Comparison of ENCODE assay signal across 11 cellular contexts in genomic region chr11:93850585-93851018, GRCh38. TPM values are rescaled to one million over a fixed set of nuclear protein-coding genes. Genes with fewer than 3 reads are reported as not detected.
DNase-seq lines count a peak whose midpoint lies in the region; ATAC-seq, FAIRE-seq and TF ChIP-seq lines count a peak whose summit lies in the region.
"Had no signal": no experiment of that assay in that cellular context is flagged by ENCODE, and none has a peak within 500 bp of the region (broad histone marks: within the 10 kb centered on the region; RNA-seq: fewer than 3 reads in every experiment).

TSS of gene VSTM5 (minus strand) at chr11:93850618. CDS start at chr11:93850502, 116 bp downstream.

- H3K9me3 ChIP-seq in A549 = no peaks in the 10 kb centered on the region
- no peaks in the 10 kb centered on the region for H3K9me3 ChIP-seq in MM.1S (replicated peaks; ENCODE audit: insufficient read depth, low read length)
- H3K9me3 ChIP-seq in endothelial cell of umbilical vein (replicated peaks; ENCODE audit: control insufficient read depth, insufficient read depth, low read length) = no peaks in the 10 kb centered on the region

- TF ChIP-seq POLR2A in A549 (IDR thresholded peaks at IDR 0.05; ENCODE audit: low read length) = no peak
- TF ChIP-seq POLR2A in endothelial cell of umbilical vein (IDR thresholded peaks at IDR 0.05; ENCODE audit: low read depth, low read length) = no peak

- FAIRE-seq in A549 (lab: Jason Lieb, UNC) = no peak
- no peak for FAIRE-seq in endothelial cell of umbilical vein (lab: Jason Lieb, UNC)
- no peak for FAIRE-seq in frontal cortex (lab: Jason Lieb, UNC)
- FAIRE-seq: GM19239 had no signal

- DNase-seq in A549 (ENCODE audit: low read depth in 1 of 2, low spot score in 1 of 2) (no peak), MM.1S (no peak), endothelial cell of umbilical vein (ENCODE audit: low read depth, low spot score) (no peak), foreskin melanocyte (no peak), frontal cortex (ENCODE audit: low spot score in 2 of 2) (no peak)
- no peak for DNase-seq in naive thymus-derived CD8-positive, alpha-beta T cell
- DNase-seq in T-helper 2 cell treated with Interferon-gamma antibody and Interleukin-4, amounts not matched to agents 5 μg/mL and 100 μg/mL, for 36 hours (ENCODE audit: low spot score) = no peak

- CTCF ChIA-PET in A549 (lab: Yijun Ruan, JAX) = interaction anchor here (1.0 kb wide), 2 partner anchors 13 to 285 kb away, joined by 3 read pairs; no protein-coding TSS in a partner anchor
- CTCF ChIA-PET in endothelial cell of umbilical vein (lab: Charles Lee) = interaction anchor here (0.7 to 1.0 kb wide), 2 partner anchors 45 to 654 kb away, joined by 3 read pairs; no protein-coding TSS in a partner anchor

- TF ChIP-seq CTCF in A549 (IDR thresholded peaks at IDR 0.05) = no peak
- no peak for TF ChIP-seq CTCF in MM.1S (IDR thresholded peaks at IDR 0.05; ENCODE audit: low read length)
- TF ChIP-seq CTCF in endothelial cell of umbilical vein (IDR thresholded peaks at IDR 0.05; ENCODE audit: extremely low read depth in 1 of 2, insufficient read depth in 1 of 2, low read depth in 1 of 2, low read length in 2 of 2) = no peak

- H3K79me2 ChIP-seq in MM.1S (ENCODE audit: low read length) (no peaks in the 10 kb centered on the region), endothelial cell of umbilical vein (ENCODE audit: control insufficient read depth, insufficient read depth, low read length) (no peaks in the 10 kb centered on the region)

- H3K27me3 Mint-ChIP-seq in naive thymus-derived CD8-positive, alpha-beta T cell = peaks cover 10 to 43% (median 17%) of the 10 kb centered on the region in 5 donors
- H3K27me3 Mint-ChIP-seq in T-helper 2 cell treated with Interferon-gamma antibody and Interleukin-4, amounts not matched to agents 5 μg/mL and 100 μg/mL, for 36 hours (ENCODE audit: low read depth) = peaks cover 30% of the 10 kb centered on the region

- peak within 1 kb of the TSS in 1 of 10 donors; percentile 53 for H3K27ac Mint-ChIP-seq in naive thymus-derived CD8-positive, alpha-beta T cell
- no peak within 1 kb of the TSS for H3K27ac Mint-ChIP-seq in T-helper 2 cell treated with Interferon-gamma antibody and Interleukin-4, amounts not matched to agents 5 μg/mL and 100 μg/mL, for 36 hours

- H3K4me3 ChIP-seq in A549 (peak within 1 kb of the TSS; percentile 49), MM.1S (ENCODE audit: low read length) (no peak within 1 kb of the TSS), endothelial cell of umbilical vein (replicated peaks in 1 of 3; ENCODE audit: insufficient read depth in 1 of 3, low read depth in 1 of 3, low read length in 3 of 3) (peak within 1 kb of the TSS in 2 of 3 experiments; percentile 11 to 36)

- H4K20me1 ChIP-seq in MM.1S (ENCODE audit: insufficient read depth, low read length) (no peaks in the 10 kb centered on the region), endothelial cell of umbilical vein (replicated peaks; ENCODE audit: control insufficient read depth, extremely low read depth, insufficient read depth, low read length) (no peaks in the 10 kb centered on the region)

- peaks cover 0 to 6% (median 3%) of the 10 kb centered on the region in 4 donors for H3K4me1 Mint-ChIP-seq in naive thymus-derived CD8-positive, alpha-beta T cell
- H3K4me1 Mint-ChIP-seq in T-helper 2 cell treated with Interferon-gamma antibody and Interleukin-4, amounts not matched to agents 5 μg/mL and 100 μg/mL, for 36 hours (ENCODE audit: low read depth) = no peaks in the 10 kb centered on the region

- H3K9ac ChIP-seq in MM.1S (ENCODE audit: low read length) (no peak within 1 kb of the TSS), endothelial cell of umbilical vein (replicated peaks; ENCODE audit: extremely low read depth, insufficient read depth, low read length) (no peak within 1 kb of the TSS)

- no peaks in the 10 kb centered on the region for H3K9me1 ChIP-seq in endothelial cell of umbilical vein (replicated peaks; ENCODE audit: control insufficient read depth, extremely low read depth, insufficient read depth, low read length)

- no peak for TF ChIP-seq EP300 in A549 (IDR thresholded peaks at IDR 0.05)

- peak within 1 kb of the TSS; percentile 74 to 91 for H3K27ac ChIP-seq in A549
- H3K27ac ChIP-seq in MM.1S (ENCODE audit: low read length) = no peak within 1 kb of the TSS
- no peak within 1 kb of the TSS for H3K27ac ChIP-seq in endothelial cell of umbilical vein (ENCODE audit: insufficient read depth, low read depth, low read length)
- H3K27ac ChIP-seq: HL-60 had no signal

- intact Hi-C loops in endothelial cell of umbilical vein (cut with micrococcal nuclease) = loop anchor here (1.0 kb wide), 1 partner anchor 278 kb away; the partner anchor contains the start of gene PANX1

- H3K4me3 Mint-ChIP-seq in naive thymus-derived CD8-positive, alpha-beta T cell = peak within 1 kb of the TSS in 7 of 10 donors; percentile 39 to 62 (median 47)
- H3K4me3 Mint-ChIP-seq in T-helper 2 cell treated with Interferon-gamma antibody and Interleukin-4, amounts not matched to agents 5 μg/mL and 100 μg/mL, for 36 hours = no peak within 1 kb of the TSS

- dilution Hi-C loops in endothelial cell of umbilical vein (cut with MboI; ENCODE audit: extremely low pct_ligation_motif_present, low sequenced_read_pairs) = no loop called here

- BruUV-seq in endothelial cell of umbilical vein (replicated peaks; lab: Mats Ljungman, UMichigan) = no TSS peak

- H3K4me2 ChIP-seq in A549 (peak within 1 kb of the TSS; percentile 96), MM.1S (ENCODE audit: low read depth, low read length) (peak within 1 kb of the TSS; percentile 25; the same call in 1 of the 2 replicates), endothelial cell of umbilical vein (ENCODE audit: insufficient read depth, low read length) (peak within 1 kb of the TSS; percentile 21)

- 0 out of 3 replicates have a peak, but pooled peaks cover 3% of the 10 kb centered on the region for H3K4me1 ChIP-seq in A549
- no peaks in the 10 kb centered on the region for H3K4me1 ChIP-seq in MM.1S (ENCODE audit: low read length)
- H3K4me1 ChIP-seq in endothelial cell of umbilical vein (ENCODE audit: control insufficient read depth, extremely low read depth, insufficient read depth, low read length) = peaks cover 3% of the 10 kb centered on the region

- ATAC-seq in A549 (no peak), HG02840 (IDR thresholded peaks at IDR 0.05; ENCODE audit: low FRiP score, unreplicated experiment) (no peak)
- no peak for ATAC-seq in naive thymus-derived CD8-positive, alpha-beta T cell

- no peaks in the 10 kb centered on the region for H3K36me3 Mint-ChIP-seq in naive thymus-derived CD8-positive, alpha-beta T cell
- no peaks in the 10 kb centered on the region for H3K36me3 Mint-ChIP-seq in T-helper 2 cell treated with Interferon-gamma antibody and Interleukin-4, amounts not matched to agents 5 μg/mL and 100 μg/mL, for 36 hours (ENCODE audit: low read depth)

- H3K36me3 ChIP-seq in MM.1S (replicated peaks; ENCODE audit: insufficient read depth, low read length) (no peaks in the 10 kb centered on the region), endothelial cell of umbilical vein (ENCODE audit: control insufficient read depth in 2 of 2, extremely low read depth in 1 of 2, insufficient read depth in 2 of 2, low read length in 2 of 2) (no peaks in the 10 kb centered on the region)

- POLR2A ChIA-PET in A549 (lab: Yijun Ruan, JAX) = no interaction called here
- POLR2A ChIA-PET in endothelial cell of umbilical vein (lab: Charles Lee) = no interaction called here
- POLR2A ChIA-PET in naive thymus-derived CD8-positive, alpha-beta T cell (lab: Charles Lee) = no interaction called here

- H3K9me3 Mint-ChIP-seq in naive thymus-derived CD8-positive, alpha-beta T cell = peaks cover 0 to 3% (median 0%) of the 10 kb centered on the region in 9 donors
- H3K9me3 Mint-ChIP-seq in T-helper 2 cell treated with Interferon-gamma antibody and Interleukin-4, amounts not matched to agents 5 μg/mL and 100 μg/mL, for 36 hours = no peaks in the 10 kb centered on the region

- 62% methylated on average over 3 of the region's 6 CpGs for WGBS in A549 (ENCODE audit: missing lambda C conversion rate)

- H3K27me3 ChIP-seq in MM.1S (replicated peaks; ENCODE audit: insufficient read depth, low read length) = no peaks in the 10 kb centered on the region
- H3K27me3 ChIP-seq in endothelial cell of umbilical vein (ENCODE audit: control insufficient read depth in 2 of 2, insufficient read depth in 2 of 2, low read length in 2 of 2) = no peaks in the 10 kb centered on the region

- no peak for TF ChIP-seq RAD21 in A549 (conservative IDR thresholded peaks at IDR 0.05 in 1 of 2, IDR thresholded peaks at IDR 0.05 in 1 of 2)

- no peaks in the 10 kb centered on the region for H3F3A ChIP-seq in MM.1S (ENCODE audit: insufficient read depth, low read length)

- H3K9me2 ChIP-seq in MM.1S (replicated peaks; ENCODE audit: insufficient read depth, low read length) = no peaks in the 10 kb centered on the region

- H2AFZ ChIP-seq in MM.1S (ENCODE audit: low read length) (no peak within 1 kb of the TSS; the same call in 1 of the 2 replicates), endothelial cell of umbilical vein (ENCODE audit: low read depth, low read length) (peak within 1 kb of the TSS; percentile 76)

TF ChIP-seq in A549, 52 proteins besides CTCF, POLR2A, EP300 and RAD21 (continues in another document):
- TF ChIP-seq POLR2AphosphoS2 (conservative IDR thresholded peaks at IDR 0.05; ENCODE audit: low read length) (no peak), CHD4 (IDR thresholded peaks at IDR 0.05; ENCODE audit: borderline replicate concordance) (no peak)

TF ChIP-seq in endothelial cell of umbilical vein, 7 proteins besides CTCF, POLR2A, EP300 and RAD21 (continues in another document):
- TF ChIP-seq FOS (IDR thresholded peaks at IDR 0.05; ENCODE audit: borderline replicate concordance, insufficient read depth, low read length) = no peak
- no peak for TF ChIP-seq GATA2 (IDR thresholded peaks at IDR 0.05; ENCODE audit: insufficient read depth, insufficient read length, low read depth, low read length)

RNA-seq across cellular contexts. Expression of gene VSTM5, which starts in this region (rescaled TPM):
- polyA plus RNA-seq in A549 (2011; rRNA removed) = 0.04 and 0.12 TPM in 2 replicates
- not detected in 2 replicates for polyA plus RNA-seq in A549 (2012; cell fraction: cytosol; rRNA removed)
- polyA plus RNA-seq in A549 (2012; cell fraction: nucleus; rRNA removed) = not detected in 2 replicates
- 0.03 to 0.17 TPM in 2 of 3 replicates, not detected in the other for polyA plus RNA-seq in A549 (2017; fragmentation: RNase III; extraction: RNeasy Plus Mini Kit Qiagen cat#74134 plus additional on column Dnase treatment)
- 0.10 TPM in 1 of 2 replicates, not detected in the other for polyA minus RNA-seq in A549 (2011; rRNA and poly(A)+ RNA removed)
- total RNA-seq in endothelial cell of umbilical vein = not detected in 2 replicates
- 0.03 TPM in 1 of 2 replicates, not detected in the other for polyA plus RNA-seq in endothelial cell of umbilical vein
- polyA plus RNA-seq in endothelial cell of umbilical vein (2011; cell fraction: cytosol; rRNA removed) = 0.01 TPM in 1 of 2 replicates, not detected in the other
- polyA plus RNA-seq in endothelial cell of umbilical vein (2011; cell fraction: nucleus; rRNA removed) = not detected in 2 replicates
- polyA plus RNA-seq in endothelial cell of umbilical vein (2012) = not detected in 2 replicates
- polyA minus RNA-seq in endothelial cell of umbilical vein = 0.58 TPM in 1 of 2 replicates, not detected in the other
- polyA minus RNA-seq in endothelial cell of umbilical vein (2011; cell fraction: cytosol; rRNA and poly(A)+ RNA removed) = not detected
- polyA minus RNA-seq in endothelial cell of umbilical vein (2011; cell fraction: nucleus; rRNA and poly(A)+ RNA removed) = not detected in 2 replicates
- total RNA-seq in naive thymus-derived CD8-positive, alpha-beta T cell = not detected
- not detected for polyA plus RNA-seq in naive thymus-derived CD8-positive, alpha-beta T cell
- 1.2 TPM for total RNA-seq in frontal cortex
- total RNA-seq: OCI-LY7 had no signal

Comparison
In these comparisons a context has a peak if more than half of its experiments do, and no peak if none do; other contexts are left out.
1. H3K27ac ChIP-seq: peak in A549 (2 of 2); none in MM.1S (single experiment) and endothelial cell of umbilical vein (single experiment).
2. H3K4me2 ChIP-seq: peak in every context shown above with its lines; median percentile 96 in A549; 25 in MM.1S; 21 in endothelial cell of umbilical vein.